18 cellular contexts compared by ENCODE assay signal in genomic region chr15:89150286-89150685, GRCh38.
DNase-seq lines count a peak whose midpoint lies in the region; ATAC-seq and TF ChIP-seq lines count a peak whose summit lies in the region.
"Had no signal": no experiment of that assay in that cellular context is flagged by ENCODE, and none has a peak within 500 bp of the region (broad histone marks: within the 10 kb centered on the region; RNA-seq: fewer than 3 reads in every experiment).

No MANE protein-coding gene starts in this region.

- no peak for TF ChIP-seq POLR2A in transverse colon (IDR thresholded peaks at IDR 0.05)

- no peak for TF ChIP-seq CTCF in left ventricle myocardium inferior (IDR thresholded peaks at IDR 0.05; ENCODE audit: borderline replicate concordance)
- TF ChIP-seq CTCF in transverse colon (IDR thresholded peaks at IDR 0.05), result no peak

- in situ Hi-C loops in transverse colon (cut with MboI; ENCODE audit: low pct_ligation_motif_present in 1 of 4, low pct_unique_long_range_greater_than_20kb in 1 of 4, low sequenced_read_pairs in 3 of 4), result loop anchor here in 1 of 4 donors (25.0 kb wide), 1 partner anchor 238 kb away; the partner anchor contains the start of gene MFGE8

- intact Hi-C loops in left ventricle myocardium inferior (cut with micrococcal nuclease), result no loop called here
- intact Hi-C loops in left cardiac atrium (cut with DNase I), result no loop called here
- intact Hi-C loops in transverse colon (cut with DNase I; ENCODE audit: low total_unique reads), result no loop called here

- H3K36me3 ChIP-seq in left ventricle myocardium inferior, result peaks cover 31% of the 10 kb centered on the region
- H3K36me3 ChIP-seq in duodenal mucosa (ENCODE audit: control insufficient read depth in 1 of 2, insufficient read depth in 2 of 2, low read length in 2 of 2), result peaks cover 16 to 34% of the 10 kb centered on the region in 2 donors
- H3K36me3 ChIP-seq in muscle layer of duodenum (ENCODE audit: control insufficient read depth in 1 of 2, insufficient read depth in 2 of 2, low read length in 2 of 2), result peaks cover 24 to 27% of the 10 kb centered on the region in 2 donors
- peaks cover 0 to 21% (median 4%) of the 10 kb centered on the region in 4 donors for H3K36me3 ChIP-seq in transverse colon

- no peaks in the 10 kb centered on the region for H3K27me3 ChIP-seq in left ventricle myocardium inferior (ENCODE audit: low read depth)
- H3K27me3 ChIP-seq in duodenal mucosa (ENCODE audit: control insufficient read depth in 1 of 2, insufficient read depth in 2 of 2, low read length in 2 of 2), result no peaks in the 10 kb centered on the region
- H3K27me3 ChIP-seq in muscle layer of duodenum (ENCODE audit: low read depth, low read length), result no peaks in the 10 kb centered on the region
- H3K27me3 ChIP-seq in transverse colon, result no peaks in the 10 kb centered on the region
- H3K27me3 ChIP-seq: MG63 had no signal

- H3K4me1 ChIP-seq in left ventricle myocardium inferior (peaks cover 71% of the 10 kb centered on the region), duodenal mucosa (ENCODE audit: control insufficient read depth in 1 of 2, insufficient read depth in 2 of 2, low read length in 2 of 2) (peaks cover 12 to 21% of the 10 kb centered on the region in 2 donors), muscle layer of duodenum (ENCODE audit: control insufficient read depth in 1 of 2, insufficient read depth in 2 of 2, low read length in 2 of 2) (peaks cover 8 to 9% of the 10 kb centered on the region in 2 donors), transverse colon (peaks cover 0 to 31% (median 17%) of the 10 kb centered on the region in 4 donors)

- no peak overlapping the region for H3K27ac Mint-ChIP-seq in stimulated activated effector memory CD8-positive, alpha-beta T cell treated with anti-CD3 and anti-CD28 coated beads, Interleukin-12 subunit alpha, Interleukin-12 subunit beta, amount 100 ng/mL, for 72 hours
- H3K27ac Mint-ChIP-seq: activated CD4-positive, alpha-beta memory T cell treated with anti-CD3 and anti-CD28 coated beads, Interleukin-2, amount 10 ng/mL, durations not matched to agents 7 days and 5 days; activated naive CD8-positive, alpha-beta T cell; stimulated activated naive CD8-positive, alpha-beta T cell treated with anti-CD3 and anti-CD28 coated beads, Interleukin-15, Interleukin-2, amounts not matched to agents 100 ng/mL and 50 ng/mL, for 24 hours; T-helper 1 cell treated with Interleukin-12 subunit alpha and Interleukin-12 subunit beta and Interleukin-4 antibody, amounts not matched to agents 30 μg/mL and 1 μg/mL, for 36 hours had no signal

- TF ChIP-seq EP300 in transverse colon (IDR thresholded peaks at IDR 0.05; ENCODE audit: low read depth), result no peak

- H3K27ac ChIP-seq in left ventricle myocardium inferior (replicated peaks) (peak overlapping the region; percentile 54), duodenal mucosa (ENCODE audit: low read depth, low read length) (peak overlapping the region; percentile 2), muscle layer of duodenum (ENCODE audit: low read length) (peak overlapping the region; percentile 10), transverse colon (peak overlapping the region; percentile 24 to 72 (median 60))
- H3K27ac ChIP-seq: coronary artery had no signal

- no peak for ATAC-seq in left cardiac atrium
- no peak for ATAC-seq in stimulated activated effector memory CD8-positive, alpha-beta T cell treated with anti-CD3 and anti-CD28 coated beads, Interleukin-12 subunit alpha, Interleukin-12 subunit beta, amount 100 ng/mL, for 72 hours
- ATAC-seq: WTC11 had no signal

- no peak overlapping the region for H3K4me3 ChIP-seq in left ventricle myocardium inferior
- H3K4me3 ChIP-seq in duodenal mucosa (ENCODE audit: low read depth in 1 of 2, low read length in 2 of 2), result peak overlapping the region; percentile 4 to 33
- H3K4me3 ChIP-seq in muscle layer of duodenum (ENCODE audit: low read depth in 1 of 2, low read length in 2 of 2), result no peak overlapping the region
- no peak overlapping the region for H3K4me3 ChIP-seq in transverse colon
- H3K4me3 ChIP-seq: coronary artery, MG63 had no signal

- H3K36me3 Mint-ChIP-seq in stimulated activated effector memory CD8-positive, alpha-beta T cell treated with anti-CD3 and anti-CD28 coated beads, Interleukin-12 subunit alpha, Interleukin-12 subunit beta, amount 100 ng/mL, for 72 hours, result peaks cover 37% of the 10 kb centered on the region

- no peak overlapping the region for H3K4me3 Mint-ChIP-seq in stimulated activated effector memory CD8-positive, alpha-beta T cell treated with anti-CD3 and anti-CD28 coated beads, Interleukin-12 subunit alpha, Interleukin-12 subunit beta, amount 100 ng/mL, for 72 hours
- H3K4me3 Mint-ChIP-seq: activated CD4-positive, alpha-beta memory T cell treated with anti-CD3 and anti-CD28 coated beads, Interleukin-2, amount 10 ng/mL, durations not matched to agents 7 days and 5 days; activated naive CD8-positive, alpha-beta T cell; CD8-positive, alpha-beta memory T cell; nephron progenitor cell; stimulated activated naive CD8-positive, alpha-beta T cell treated with anti-CD3 and anti-CD28 coated beads, Interleukin-15, Interleukin-2, amounts not matched to agents 100 ng/mL and 50 ng/mL, for 24 hours; T-helper 1 cell treated with Interleukin-12 subunit alpha and Interleukin-12 subunit beta and Interleukin-4 antibody, amounts not matched to agents 30 μg/mL and 1 μg/mL, for 36 hours; WTC11 had no signal

- 45 to 58% methylated on average over 3 of the region's 3 CpGs for WGBS in transverse colon (ENCODE audit: low coverage in 1 of 2), 2 donors

- no peak for DNase-seq in left ventricle myocardium inferior
- DNase-seq in left cardiac atrium, result no peak
- no peak for DNase-seq in transverse colon
- no peak for DNase-seq in stimulated activated effector memory CD8-positive, alpha-beta T cell treated with anti-CD3 and anti-CD28 coated beads, Interleukin-12 subunit alpha, Interleukin-12 subunit beta, amount 100 ng/mL, for 72 hours (ENCODE audit: low spot score in 2 of 2)
- no peak for DNase-seq in GDM1 (lab: John Stamatoyannopoulos, UW)
- no peak for DNase-seq in activated naive CD4-positive, alpha-beta T cell (lab: John Stamatoyannopoulos, UW)
- DNase-seq: activated CD4-positive, alpha-beta memory T cell treated with anti-CD3 and anti-CD28 coated beads, Interleukin-2, amount 10 ng/mL, durations not matched to agents 7 days and 5 days; activated T-cell treated with anti-CD3 and anti-CD28 coated beads, Interleukin-2, amount 50 U/mL, for 48 hours; CD8-positive, alpha-beta memory T cell; MG63; nephron progenitor cell had no signal

- H3K4me1 Mint-ChIP-seq in stimulated activated effector memory CD8-positive, alpha-beta T cell treated with anti-CD3 and anti-CD28 coated beads, Interleukin-12 subunit alpha, Interleukin-12 subunit beta, amount 100 ng/mL, for 72 hours, result peaks cover 12% of the 10 kb centered on the region

- H3K9me3 ChIP-seq in left ventricle myocardium inferior (replicated peaks) (no peaks in the 10 kb centered on the region), duodenal mucosa (ENCODE audit: control insufficient read depth in 1 of 2, low read length in 2 of 2) (no peaks in the 10 kb centered on the region), muscle layer of duodenum (ENCODE audit: control insufficient read depth in 1 of 2, low read length in 2 of 2) (no peaks in the 10 kb centered on the region), transverse colon (no peaks in the 10 kb centered on the region)
- H3K9me3 ChIP-seq: MG63 had no signal

- no peaks in the 10 kb centered on the region for H3K9me3 Mint-ChIP-seq in stimulated activated effector memory CD8-positive, alpha-beta T cell treated with anti-CD3 and anti-CD28 coated beads, Interleukin-12 subunit alpha, Interleukin-12 subunit beta, amount 100 ng/mL, for 72 hours
- H3K9me3 Mint-ChIP-seq: activated CD4-positive, alpha-beta memory T cell treated with anti-CD3 and anti-CD28 coated beads, Interleukin-2, amount 10 ng/mL, durations not matched to agents 7 days and 5 days; CD8-positive, alpha-beta memory T cell; nephron progenitor cell; stimulated activated naive CD8-positive, alpha-beta T cell treated with anti-CD3 and anti-CD28 coated beads, Interleukin-15, Interleukin-2, amounts not matched to agents 100 ng/mL and 50 ng/mL, for 24 hours; T-helper 1 cell treated with Interleukin-12 subunit alpha and Interleukin-12 subunit beta and Interleukin-4 antibody, amounts not matched to agents 30 μg/mL and 1 μg/mL, for 36 hours; WTC11 had no signal

- no peak overlapping the region for H3K9ac ChIP-seq in duodenal mucosa (ENCODE audit: low read depth in 1 of 2, low read length in 2 of 2)

Comparison
In these comparisons a context has a peak if more than half of its experiments do, and no peak if none do; other contexts are left out.
1. H3K27ac ChIP-seq: peak in every context shown above with its lines; median percentile 60 in transverse colon; 54 in left ventricle myocardium inferior; 10 in muscle layer of duodenum; 2 in duodenal mucosa.
2. H3K4me3 ChIP-seq: peak in duodenal mucosa (2 of 2); none in left ventricle myocardium inferior (single experiment), muscle layer of duodenum (0 of 2) and transverse colon (0 of 4).